1 cellular context compared by ENCODE assay signal in the genomic region with DNA sequence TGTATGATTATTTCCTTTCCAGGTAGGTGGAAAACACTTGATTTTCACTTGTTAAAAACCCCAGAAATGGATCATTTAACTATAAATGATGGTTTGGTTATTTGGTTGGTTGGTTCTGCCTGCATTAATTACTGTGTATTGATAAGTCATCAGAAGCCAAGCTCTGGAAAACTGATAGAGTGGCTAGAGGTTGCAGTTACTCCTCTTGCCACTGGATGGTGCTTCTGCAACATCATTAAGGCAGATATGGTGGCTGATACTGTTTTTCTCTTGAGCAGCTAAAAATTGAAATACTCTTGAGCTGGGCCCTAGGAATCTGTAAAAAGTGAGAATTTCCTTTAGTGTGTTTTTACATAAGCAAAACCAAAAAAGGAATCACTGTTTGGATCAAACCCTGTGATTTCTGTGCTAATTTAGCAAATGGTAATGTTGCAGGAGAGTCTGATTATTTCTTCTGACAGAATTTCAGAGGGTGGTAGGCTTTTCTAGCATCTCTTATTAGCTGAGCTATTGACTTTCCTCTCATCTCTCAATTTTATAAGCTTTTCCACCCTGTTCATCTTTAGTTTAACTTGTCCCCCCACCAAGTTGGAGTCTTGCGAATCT.
TF ChIP-seq lines count a peak whose summit lies in the region.

No MANE protein-coding gene starts in this region.

TF ChIP-seq in HCT116, 20 proteins besides CTCF, POLR2A, EP300 and RAD21:
- TF ChIP-seq, protein P1, sequence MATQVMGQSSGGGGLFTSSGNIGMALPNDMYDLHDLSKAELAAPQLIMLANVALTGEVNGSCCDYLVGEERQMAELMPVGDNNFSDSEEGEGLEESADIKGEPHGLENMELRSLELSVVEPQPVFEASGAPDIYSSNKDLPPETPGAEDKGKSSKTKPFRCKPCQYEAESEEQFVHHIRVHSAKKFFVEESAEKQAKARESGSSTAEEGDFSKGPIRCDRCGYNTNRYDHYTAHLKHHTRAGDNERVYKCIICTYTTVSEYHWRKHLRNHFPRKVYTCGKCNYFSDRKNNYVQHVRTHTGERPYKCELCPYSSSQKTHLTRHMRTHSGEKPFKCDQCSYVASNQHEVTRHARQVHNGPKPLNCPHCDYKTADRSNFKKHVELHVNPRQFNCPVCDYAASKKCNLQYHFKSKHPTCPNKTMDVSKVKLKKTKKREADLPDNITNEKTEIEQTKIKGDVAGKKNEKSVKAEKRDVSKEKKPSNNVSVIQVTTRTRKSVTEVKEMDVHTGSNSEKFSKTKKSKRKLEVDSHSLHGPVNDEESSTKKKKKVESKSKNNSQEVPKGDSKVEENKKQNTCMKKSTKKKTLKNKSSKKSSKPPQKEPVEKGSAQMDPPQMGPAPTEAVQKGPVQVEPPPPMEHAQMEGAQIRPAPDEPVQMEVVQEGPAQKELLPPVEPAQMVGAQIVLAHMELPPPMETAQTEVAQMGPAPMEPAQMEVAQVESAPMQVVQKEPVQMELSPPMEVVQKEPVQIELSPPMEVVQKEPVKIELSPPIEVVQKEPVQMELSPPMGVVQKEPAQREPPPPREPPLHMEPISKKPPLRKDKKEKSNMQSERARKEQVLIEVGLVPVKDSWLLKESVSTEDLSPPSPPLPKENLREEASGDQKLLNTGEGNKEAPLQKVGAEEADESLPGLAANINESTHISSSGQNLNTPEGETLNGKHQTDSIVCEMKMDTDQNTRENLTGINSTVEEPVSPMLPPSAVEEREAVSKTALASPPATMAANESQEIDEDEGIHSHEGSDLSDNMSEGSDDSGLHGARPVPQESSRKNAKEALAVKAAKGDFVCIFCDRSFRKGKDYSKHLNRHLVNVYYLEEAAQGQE (IDR thresholded peaks at IDR 0.05; ENCODE audit: low read depth) = no peak
- TF ChIP-seq SP1 (IDR thresholded peaks at IDR 0.05; ENCODE audit: low read depth) = no peak
